ENCODE assay signal across 1 cellular context in genomic region chr11:47983464-47984397, GRCh38.
TF ChIP-seq lines count a peak whose summit lies in the region.

No MANE protein-coding gene starts in this region.

TF ChIP-seq in SK-N-SH treated with all-trans-retinoic acid at 6 μM for 48 hours, 23 proteins besides CTCF, POLR2A, EP300 and RAD21 (continued from another document):
- TF ChIP-seq PATZ1 (CRISPR knock-in tag; IDR thresholded peaks at IDR 0.05; ENCODE audit: borderline replicate concordance) (no peak), ZNF8 (CRISPR knock-in tag; IDR thresholded peaks at IDR 0.05) (no peak), ZNF565 (CRISPR knock-in tag; conservative IDR thresholded peaks at IDR 0.05; ENCODE audit: low read depth) (no peak), POU6F1 (CRISPR knock-in tag; IDR thresholded peaks at IDR 0.05; ENCODE audit: borderline replicate concordance, low read depth) (no peak), PPARA (CRISPR knock-in tag; IDR thresholded peaks at IDR 0.05; ENCODE audit: borderline replicate concordance) (no peak), ZNF70 (CRISPR knock-in tag; IDR thresholded peaks at IDR 0.05) (no peak), CSRNP3 (CRISPR knock-in tag; IDR thresholded peaks at IDR 0.05) (no peak), ESRRG (CRISPR knock-in tag; IDR thresholded peaks at IDR 0.05) (no peak), BACH2 (CRISPR knock-in tag; IDR thresholded peaks at IDR 0.05; ENCODE audit: borderline replicate concordance) (no peak)
TF ChIP-seq in SK-N-SH treated with all-trans-retinoic acid at 6 μM for 48 hours: peak in this region for 0.
